ENCODE assay signal across 9 cellular contexts in genomic region chr1:154502066-154502741, GRCh38. TPM values are rescaled to one million over a fixed set of nuclear protein-coding genes. Genes with fewer than 3 reads are reported as not detected.
DNase-seq lines count a peak whose midpoint lies in the region; ATAC-seq, FAIRE-seq and TF ChIP-seq lines count a peak whose summit lies in the region.
"Had no signal": no experiment of that assay in that cellular context is flagged by ENCODE, and none has a peak within 500 bp of the region (broad histone marks: within the 10 kb centered on the region; RNA-seq: fewer than 3 reads in every experiment).

Gene SHE (minus strand): TSS chr1:154502412. CDS start chr1:154502026, 386 bp downstream.
Gene TDRD10 (plus strand): TSS chr1:154502219. CDS start chr1:154506904, 4,685 bp downstream.

- peak within 1 kb of the TSS; percentile 26 to 66 (median 48) for H3K4me3 Mint-ChIP-seq in CD4-positive, CD25-positive, alpha-beta regulatory T cell
- peak within 1 kb of the TSS; percentile 38 for H3K4me3 Mint-ChIP-seq in glutamatergic neuron (ENCODE audit: unreplicated experiment)

- peak within 1 kb of the TSS; percentile 80 for H2AFZ ChIP-seq in neuronal stem cell (ENCODE audit: low read length)

- H3K36me3 ChIP-seq in CD4-positive, CD25-positive, alpha-beta regulatory T cell (ENCODE audit: control insufficient read depth, insufficient read depth, low read length), result no peaks in the 10 kb centered on the region
- H3K36me3 ChIP-seq in WERI-Rb-1 (no peaks in the 10 kb centered on the region), neuronal stem cell (replicated peaks in 1 of 2; ENCODE audit: control insufficient read depth in 2 of 2, insufficient read depth in 2 of 2, low read length in 2 of 2) (no peaks in the 10 kb centered on the region)

- peak within 1 kb of the TSS; percentile 31 for H3K4me2 ChIP-seq in neuronal stem cell (ENCODE audit: insufficient read depth, low read length, poor library complexity, severe bottlenecking)

- no peak within 1 kb of the TSS for H4K91ac ChIP-seq in neuronal stem cell (ENCODE audit: low read depth, low read length, poor library complexity)

- no peak within 1 kb of the TSS for H3K27ac ChIP-seq in CD4-positive, CD25-positive, alpha-beta regulatory T cell (ENCODE audit: insufficient read depth, low read length, poor library complexity, severe bottlenecking)
- H3K27ac ChIP-seq in WERI-Rb-1, result no peak within 1 kb of the TSS
- H3K27ac ChIP-seq in neuronal stem cell (replicated peaks; ENCODE audit: low read length), result no peak within 1 kb of the TSS

- no peak within 1 kb of the TSS for H2BK120ac ChIP-seq in neuronal stem cell (ENCODE audit: low read depth, low read length)

- no CpG with 5 or more reads among the region's 90 CpGs for WGBS in neuronal stem cell (ENCODE audit: extremely low coverage in 2 of 2, insufficient read length in 2 of 2, insufficient replicate concordance in 1 of 2), 2 donors

- H3K9ac ChIP-seq in neuronal stem cell (ENCODE audit: low read depth, low read length, poor library complexity), result no peak within 1 kb of the TSS

- H3K14ac ChIP-seq in neuronal stem cell (ENCODE audit: low read length), result no peak within 1 kb of the TSS

- H3K4me1 ChIP-seq in CD4-positive, CD25-positive, alpha-beta regulatory T cell (ENCODE audit: control insufficient read depth, insufficient read depth, low read length, poor library complexity, severe bottlenecking), result peaks cover 16% of the 10 kb centered on the region
- H3K4me1 ChIP-seq in neuronal stem cell (ENCODE audit: control insufficient read depth in 2 of 2, insufficient read depth in 1 of 2, low read depth in 1 of 2, low read length in 2 of 2), result peaks cover 0 to 3% of the 10 kb centered on the region in 2 donors

- H2BK15ac ChIP-seq in neuronal stem cell (ENCODE audit: low read length), result peak within 1 kb of the TSS; percentile 65

- H3K4ac ChIP-seq in neuronal stem cell (ENCODE audit: low read length), result no peak within 1 kb of the TSS

- TF ChIP-seq POLR2A in GM12892 (IDR thresholded peaks at IDR 0.05; ENCODE audit: low read depth, low read length), result no peak

- H3K4me1 Mint-ChIP-seq in CD4-positive, CD25-positive, alpha-beta regulatory T cell, result peaks cover 0 to 6% (median under 1%) of the 10 kb centered on the region in 4 donors
- no peaks in the 10 kb centered on the region for H3K4me1 Mint-ChIP-seq in glutamatergic neuron (ENCODE audit: low read depth, unreplicated experiment)

- peak in 2 of 3 donors; percentile 7 for DNase-seq in CD4-positive, CD25-positive, alpha-beta regulatory T cell
- DNase-seq in WERI-Rb-1 (no peak), glutamatergic neuron (peak; percentile 40), neuronal stem cell (ENCODE audit: low spot score) (no peak), GM12892 (ENCODE audit: insufficient read length) (no peak)

- no peak within 1 kb of the TSS for H4K8ac ChIP-seq in neuronal stem cell (ENCODE audit: low read depth, low read length)

- no peaks in the 10 kb centered on the region for H3K79me1 ChIP-seq in neuronal stem cell (ENCODE audit: low read depth, low read length)

- FAIRE-seq in GM12892 (lab: Jason Lieb, UNC), result no peak

- H2BK5ac ChIP-seq in neuronal stem cell (ENCODE audit: low read length), result no peak within 1 kb of the TSS

- no peak within 1 kb of the TSS for H3K4me3 ChIP-seq in CD4-positive, CD25-positive, alpha-beta regulatory T cell (ENCODE audit: low read depth, low read length)
- H3K4me3 ChIP-seq in WERI-Rb-1 (ENCODE audit: low read depth, low read length) (peak within 1 kb of the TSS; percentile 3; the same call in 1 of the 2 replicates), neuronal stem cell (ENCODE audit: low read length in 2 of 2) (peak within 1 kb of the TSS; percentile 4 to 65)

- peak within 1 kb of the TSS in 1 of 3 donors; percentile 48 for H3K27ac Mint-ChIP-seq in CD4-positive, CD25-positive, alpha-beta regulatory T cell
- H3K27ac Mint-ChIP-seq in glutamatergic neuron (ENCODE audit: unreplicated experiment), result no peak within 1 kb of the TSS

- H3K9me3 ChIP-seq in CD4-positive, CD25-positive, alpha-beta regulatory T cell (ENCODE audit: control insufficient read depth in 2 of 2, low read length in 2 of 2), result no peaks in the 10 kb centered on the region
- H3K9me3 ChIP-seq in WERI-Rb-1 (ENCODE audit: severe bottlenecking), result peaks cover 42% of the 10 kb centered on the region
- peaks cover 8 to 18% of the 10 kb centered on the region in 2 donors for H3K9me3 ChIP-seq in neuronal stem cell (replicated peaks in 1 of 2; ENCODE audit: control insufficient read depth in 2 of 2, insufficient read depth in 1 of 2, low read depth in 1 of 2, low read length in 2 of 2)

- TF ChIP-seq CTCF in WERI-Rb-1 (IDR thresholded peaks at IDR 0.05; ENCODE audit: low read depth, low read length) (no peak), glutamatergic neuron (IDR thresholded peaks at IDR 0.05; ENCODE audit: partially characterized antibody, unreplicated experiment) (no peak)

- peaks cover 51% of the 10 kb centered on the region for H3K27me3 ChIP-seq in CD4-positive, CD25-positive, alpha-beta regulatory T cell (ENCODE audit: control insufficient read depth, insufficient read depth, low read length)
- H3K27me3 ChIP-seq in WERI-Rb-1 (ENCODE audit: insufficient read depth, low read depth, severe bottlenecking) (peaks cover 100% of the 10 kb centered on the region), neuronal stem cell (ENCODE audit: control insufficient read depth in 3 of 3, insufficient read depth in 3 of 3, low read depth in 1 of 3, low read length in 3 of 3) (peaks cover 29 to 76% (median 48%) of the 10 kb centered on the region in 3 experiments)

- no peak within 1 kb of the TSS for H2BK12ac ChIP-seq in neuronal stem cell (ENCODE audit: low read length)

- peaks cover 0 to 9% (median 0%) of the 10 kb centered on the region in 7 donors for H3K9me3 Mint-ChIP-seq in CD4-positive, CD25-positive, alpha-beta regulatory T cell
- H3K9me3 Mint-ChIP-seq in glutamatergic neuron (ENCODE audit: unreplicated experiment), result peaks cover 1% of the 10 kb centered on the region

- no peaks in the 10 kb centered on the region for H3K36me3 Mint-ChIP-seq in CD4-positive, CD25-positive, alpha-beta regulatory T cell
- peaks cover 5% of the 10 kb centered on the region for H3K36me3 Mint-ChIP-seq in glutamatergic neuron (ENCODE audit: unreplicated experiment)

- peak within 1 kb of the TSS; percentile 67 for H3K18ac ChIP-seq in neuronal stem cell (ENCODE audit: low read length)

- peaks cover 57% of the 10 kb centered on the region for H3K27me3 Mint-ChIP-seq in CD4-positive, CD25-positive, alpha-beta regulatory T cell
- H3K27me3 Mint-ChIP-seq in glutamatergic neuron (ENCODE audit: unreplicated experiment), result peaks cover 13% of the 10 kb centered on the region

- peak within 1 kb of the TSS; percentile 71 for H3K23ac ChIP-seq in neuronal stem cell (ENCODE audit: low read depth, low read length, poor library complexity)

- no peak within 1 kb of the TSS for H2AK5ac ChIP-seq in neuronal stem cell (ENCODE audit: low read depth, low read length)

- ATAC-seq in CD4-positive, CD25-positive, alpha-beta regulatory T cell (ENCODE audit: low read depth in 2 of 2), result peak; percentile 31
- ATAC-seq in GM19351 (IDR thresholded peaks at IDR 0.05; ENCODE audit: unreplicated experiment), result no peak
- no peak for ATAC-seq in GM21515 (IDR thresholded peaks at IDR 0.05; ENCODE audit: unreplicated experiment)
- ATAC-seq in GM18517 (IDR thresholded peaks at IDR 0.05; ENCODE audit: unreplicated experiment), result no peak

RNA-seq across cellular contexts. Expression of gene SHE, which starts in this region (rescaled TPM):
- not detected for total RNA-seq in CD4-positive, CD25-positive, alpha-beta regulatory T cell
- not detected for polyA plus RNA-seq in CD4-positive, CD25-positive, alpha-beta regulatory T cell
- 0.07 TPM for total RNA-seq in glutamatergic neuron (ENCODE audit: unreplicated experiment)
- polyA plus RNA-seq in neuronal stem cell (2013, experiment 1 of 2), result 0.10 TPM
- 0.03 TPM for polyA plus RNA-seq in neuronal stem cell (2013, experiment 2 of 2)
- polyA plus RNA-seq in GM12892 (2012; ENCODE audit: missing spikeins), result 0.21 TPM
- total RNA-seq: LHCN-M2 had no signal

RNA-seq across cellular contexts. Expression of gene TDRD10, which starts in this region (rescaled TPM):
- total RNA-seq in CD4-positive, CD25-positive, alpha-beta regulatory T cell, result not detected
- polyA plus RNA-seq in CD4-positive, CD25-positive, alpha-beta regulatory T cell, result not detected
- not detected for total RNA-seq in glutamatergic neuron (ENCODE audit: unreplicated experiment)
- not detected for polyA plus RNA-seq in neuronal stem cell (2013, experiment 1 of 2)
- not detected for polyA plus RNA-seq in neuronal stem cell (2013, experiment 2 of 2)
- 0.19 TPM for polyA plus RNA-seq in GM12892 (2012; ENCODE audit: missing spikeins)
- total RNA-seq: LHCN-M2 had no signal

Comparison
In these comparisons a context has a peak if more than half of its experiments do, and no peak if none do; other contexts are left out.
1. Peak in DNase-seq and ATAC-seq in CD4-positive, CD25-positive, alpha-beta regulatory T cell; RNA of the genes that start here not detected or under 1 TPM.
2. Peak in DNase-seq in glutamatergic neuron; RNA of the genes that start here not detected or under 1 TPM.